In the genomic region with DNA sequence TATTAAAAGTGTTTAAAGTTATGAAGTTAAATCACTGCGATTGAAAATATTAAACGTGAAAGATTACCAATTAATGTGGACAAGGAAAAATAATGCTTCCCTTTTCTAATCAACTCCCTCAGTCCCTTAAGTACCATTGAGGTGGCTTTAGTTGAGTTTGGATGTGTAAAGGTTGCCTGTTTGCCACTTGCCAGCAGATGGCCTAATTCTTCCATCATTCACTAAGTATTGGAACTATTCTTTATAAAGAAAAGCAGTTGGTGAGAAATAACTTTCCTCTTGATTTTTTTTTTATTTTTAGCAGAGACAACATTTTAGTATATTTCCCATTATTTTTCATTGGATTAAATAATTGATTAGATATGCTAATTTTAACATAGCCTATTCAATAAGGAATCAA, we compare ENCODE assay signal across 10 cellular contexts.
A peak's percentile ranks its signal among the peaks of the same experiment; 100 is the strongest.
DNase-seq lines count a peak whose midpoint lies in the region; TF ChIP-seq lines count a peak whose summit lies in the region.
"Had no signal": no experiment of that assay in that cellular context is flagged by ENCODE, and none has a peak within 500 bp of the region (broad histone marks: within the 10 kb centered on the region; RNA-seq: fewer than 3 reads in every experiment).

No MANE protein-coding gene starts in this region.

- DNase-seq in NCI-H1105 treated with DMSO at 0.1 percent for 48 hours (lab: John Stamatoyannopoulos, UW) (peak; percentile 30), NCI-H1105 (lab: John Stamatoyannopoulos, UW) (no peak), NCI-H1092 treated with DMSO at 0.1 percent for 48 hours (lab: John Stamatoyannopoulos, UW) (peak; percentile 33), cerebellar cortex (ENCODE audit: low spot score) (peak; percentile 29), osteoblast (ENCODE audit: insufficient read length, low spot score, missing footprints) (peak; percentile 22), HuH-7.5 (ENCODE audit: low spot score) (no peak), COR-L47 (lab: John Stamatoyannopoulos, UW) (no peak), foreskin melanocyte (no peak)
- DNase-seq: activated CD4-positive, alpha-beta T cell treated with anti-CD3 and anti-CD28 coated beads, Interleukin-2, amount 10 ng/mL, durations not matched to agents 24 days and 14 days; IMR-90 had no signal

- no peak overlapping the region for H2AFZ ChIP-seq in osteoblast (ENCODE audit: low read length)

- no peaks in the 10 kb centered on the region for H3K27me3 ChIP-seq in osteoblast (ENCODE audit: insufficient read depth, low read length)

- TF ChIP-seq CTCF in osteoblast (IDR thresholded peaks at IDR 0.05; ENCODE audit: extremely low read depth, low read depth, low read length), result no peak

- no peaks in the 10 kb centered on the region for H4K20me1 ChIP-seq in osteoblast (ENCODE audit: insufficient read depth, low read length)

- H3K4me3 ChIP-seq in osteoblast (ENCODE audit: insufficient read depth, low read length), result no peak overlapping the region

- no peak overlapping the region for H3K27ac ChIP-seq in osteoblast (ENCODE audit: low read depth, low read length)

- H3K4me1 ChIP-seq in osteoblast (ENCODE audit: insufficient read depth, low read length), result no peaks in the 10 kb centered on the region

- peaks cover 2% of the 10 kb centered on the region for H3K9me3 ChIP-seq in osteoblast (ENCODE audit: low read depth, low read length)

- no peak overlapping the region for H3K4me2 ChIP-seq in osteoblast (ENCODE audit: insufficient read depth, low read length)

- no peaks in the 10 kb centered on the region for H3K79me2 ChIP-seq in osteoblast (ENCODE audit: insufficient read depth, low read length)

- no peaks in the 10 kb centered on the region for H3K36me3 ChIP-seq in osteoblast (ENCODE audit: insufficient read depth, low read length)

Comparison
In these comparisons a context has a peak if more than half of its experiments do, and no peak if none do; other contexts are left out.
1. DNase-seq: peak in NCI-H1105 treated with DMSO at 0.1 percent for 48 hours (single experiment), NCI-H1092 treated with DMSO at 0.1 percent for 48 hours (single experiment), cerebellar cortex (single experiment) and osteoblast (single experiment); none in NCI-H1105 (single experiment), HuH-7.5 (single experiment), COR-L47 (single experiment) and foreskin melanocyte (single experiment).